ENCODE assay signal across 14 cellular contexts in genomic region chr2:29606105-29606871, GRCh38.
DNase-seq lines count a peak whose midpoint lies in the region; ATAC-seq, FAIRE-seq and TF ChIP-seq lines count a peak whose summit lies in the region.
"Had no signal": no experiment of that assay in that cellular context is flagged by ENCODE, and none has a peak within 500 bp of the region (broad histone marks: within the 10 kb centered on the region; RNA-seq: fewer than 3 reads in every experiment).

No MANE protein-coding gene starts in this region.

- peak; percentile 90 for DNase-seq in AG08395 (ENCODE audit: low spot score)
- DNase-seq in HTR-8/SVneo (ENCODE audit: insufficient read length, low spot score) = peak; percentile 32
- DNase-seq in astrocyte of the hippocampus (ENCODE audit: low read depth, low spot score) = peak; percentile 88
- DNase-seq in keratinocyte (ENCODE audit: low read depth, low spot score) = peak; percentile 66
- no peak for DNase-seq in stimulated activated CD4-positive, alpha-beta T cell treated with anti-CD3 and anti-CD28 coated beads, Interleukin-2, amount 100 ng/mL, for 48 hours
- DNase-seq in suprapubic skin (ENCODE audit: low spot score in 2 of 2) = no peak
- DNase-seq: activated CD4-positive, alpha-beta T cell treated with anti-CD3 and anti-CD28 coated beads, Interleukin-2, amount 10 ng/mL, durations not matched to agents 7 days and 5 days; activated naive CD4-positive, alpha-beta T cell treated with Interleukin-2 at 50 U/mL for 16 hours; CD4-positive, CD25-positive, alpha-beta regulatory T cell; ovary; upper lobe of right lung had no signal

- H3K9me1 ChIP-seq in keratinocyte (ENCODE audit: control insufficient read depth, extremely low read depth, insufficient read depth, low read length) = no peaks in the 10 kb centered on the region

- H3K36me3 ChIP-seq in keratinocyte (ENCODE audit: control insufficient read depth in 2 of 2, extremely low read depth in 1 of 2, insufficient read depth in 2 of 2, low read length in 2 of 2) = no peaks in the 10 kb centered on the region
- H3K36me3 ChIP-seq in gastroesophageal sphincter = no peaks in the 10 kb centered on the region
- no peaks in the 10 kb centered on the region for H3K36me3 ChIP-seq in suprapubic skin
- H3K36me3 ChIP-seq: ovary, upper lobe of right lung had no signal

- peak overlapping the region; percentile 48 for H2AFZ ChIP-seq in keratinocyte (ENCODE audit: control insufficient read depth, low read length)

- peaks cover 27% of the 10 kb centered on the region for H3K4me1 ChIP-seq in keratinocyte (ENCODE audit: control insufficient read depth, extremely low read depth, insufficient read depth, low read length)
- no peaks in the 10 kb centered on the region for H3K4me1 ChIP-seq in gastroesophageal sphincter
- no peaks in the 10 kb centered on the region for H3K4me1 ChIP-seq in suprapubic skin
- H3K4me1 ChIP-seq: upper lobe of right lung had no signal

- H3K9me3 ChIP-seq in keratinocyte (ENCODE audit: control insufficient read depth, low read depth, low read length) = no peaks in the 10 kb centered on the region
- no peaks in the 10 kb centered on the region for H3K9me3 ChIP-seq in gastroesophageal sphincter
- no peaks in the 10 kb centered on the region for H3K9me3 ChIP-seq in suprapubic skin
- H3K9me3 ChIP-seq: ovary, upper lobe of right lung had no signal

- H3K27me3 ChIP-seq in keratinocyte (ENCODE audit: control insufficient read depth, extremely low read depth, insufficient read depth, low read length) = no peaks in the 10 kb centered on the region
- no peaks in the 10 kb centered on the region for H3K27me3 ChIP-seq in gastroesophageal sphincter
- no peaks in the 10 kb centered on the region for H3K27me3 ChIP-seq in suprapubic skin
- H3K27me3 ChIP-seq: ovary, upper lobe of right lung had no signal

- H3K4me3 ChIP-seq in keratinocyte (ENCODE audit: control insufficient read depth in 2 of 3, extremely low read depth in 1 of 3, insufficient read depth in 2 of 3, low read depth in 1 of 3, low read length in 3 of 3) (no peak overlapping the region), gastroesophageal sphincter (no peak overlapping the region), suprapubic skin (no peak overlapping the region)
- H3K4me3 ChIP-seq: ovary, upper lobe of right lung had no signal

- no peak overlapping the region for H3K9ac ChIP-seq in keratinocyte (ENCODE audit: control insufficient read depth, extremely low read depth, insufficient read depth, low read length)

- H4K20me1 ChIP-seq in keratinocyte (ENCODE audit: control insufficient read depth, extremely low read depth, insufficient read depth, low read length) = no peaks in the 10 kb centered on the region

- TF ChIP-seq CTCF in keratinocyte (optimal IDR thresholded peaks at IDR 0.05 in 1 of 3, IDR thresholded peaks at IDR 0.05 in 1 of 3, conservative IDR thresholded peaks at IDR 0.05 in 1 of 3; ENCODE audit: extremely low read depth in 1 of 3, insufficient read depth in 2 of 3, low read length in 3 of 3) = no peak
- no peak for TF ChIP-seq CTCF in gastroesophageal sphincter (IDR thresholded peaks at IDR 0.05)
- TF ChIP-seq CTCF in suprapubic skin (IDR thresholded peaks at IDR 0.05) = no peak

- WGBS in gastroesophageal sphincter (ENCODE audit: low coverage in 1 of 2), 2 donors = 40 to 42% methylated on average over 1 of the region's 1 CpG
- 88% methylated on average over 1 of the region's 1 CpG for WGBS in suprapubic skin

- ATAC-seq in HG02884 (IDR thresholded peaks at IDR 0.05; ENCODE audit: unreplicated experiment) (no peak), gastroesophageal sphincter (no peak)
- ATAC-seq: upper lobe of right lung had no signal

- H3K4me2 ChIP-seq in keratinocyte (ENCODE audit: control insufficient read depth, extremely low read depth, insufficient read depth, low read depth, low read length) = peak overlapping the region; percentile 22

- no peak for TF ChIP-seq EP300 in gastroesophageal sphincter (IDR thresholded peaks at IDR 0.05)
- TF ChIP-seq EP300 in suprapubic skin (IDR thresholded peaks at IDR 0.05) = no peak

- no peak for TF ChIP-seq POLR2A in gastroesophageal sphincter (IDR thresholded peaks at IDR 0.05)
- TF ChIP-seq POLR2A in suprapubic skin (IDR thresholded peaks at IDR 0.05) = no peak

- dilution Hi-C loops in keratinocyte (cut with MboI; ENCODE audit: extremely low pct_ligation_motif_present, low sequenced_read_pairs) = no loop called here

- H3K79me2 ChIP-seq in keratinocyte (ENCODE audit: control insufficient read depth, insufficient read depth, low read length) = no peaks in the 10 kb centered on the region

- H3K27ac ChIP-seq in keratinocyte (ENCODE audit: control insufficient read depth, insufficient read depth, low read length) = peak overlapping the region; percentile 38
- no peak overlapping the region for H3K27ac ChIP-seq in gastroesophageal sphincter
- no peak overlapping the region for H3K27ac ChIP-seq in suprapubic skin
- H3K27ac ChIP-seq: ovary, upper lobe of right lung had no signal

- FAIRE-seq in HTR-8/SVneo (lab: Jason Lieb, UNC) (no peak), keratinocyte (lab: Jason Lieb, UNC) (peak; percentile 91)
- FAIRE-seq: islet of Langerhans had no signal

Comparison
In these comparisons a context has a peak if more than half of its experiments do, and no peak if none do; other contexts are left out.
1. DNase-seq: peak in AG08395 (single experiment), HTR-8/SVneo (single experiment), astrocyte of the hippocampus (single experiment) and keratinocyte (single experiment); none in stimulated activated CD4-positive, alpha-beta T cell treated with anti-CD3 and anti-CD28 coated beads, Interleukin-2, amount 100 ng/mL, for 48 hours (0 of 2) and suprapubic skin (0 of 2).